ENCODE assay signal across 8 cellular contexts in the genomic region with DNA sequence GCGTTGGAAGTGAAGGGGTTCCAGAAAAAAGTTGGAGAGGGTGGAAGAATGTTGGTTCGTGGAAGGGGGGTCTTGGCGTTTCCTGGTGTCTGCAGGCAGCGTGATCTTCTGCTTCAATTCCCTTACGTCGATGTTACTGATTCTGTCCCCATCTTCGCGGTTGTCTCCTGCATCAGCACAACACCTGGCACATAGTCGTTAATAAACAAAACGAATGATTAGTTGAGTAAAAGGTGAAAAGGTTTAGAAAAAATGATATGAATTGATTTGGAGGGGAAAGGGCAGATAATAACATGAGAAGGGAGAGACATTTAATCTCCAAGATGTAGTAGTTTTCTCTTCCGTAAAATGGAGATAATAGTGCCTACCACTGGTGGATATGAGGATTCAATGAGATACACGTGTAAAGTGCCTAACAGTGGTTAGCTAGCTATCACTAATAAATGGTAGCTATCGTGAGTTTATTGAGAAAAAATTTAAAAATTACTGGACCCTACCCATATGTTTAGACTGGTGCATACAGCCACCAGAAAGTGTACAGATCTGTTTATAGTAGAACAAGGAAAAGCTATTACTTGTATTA. TPM values are rescaled to one million over a fixed set of nuclear protein-coding genes. Genes with fewer than 3 reads are reported as not detected.
A peak's percentile ranks its signal among the peaks of the same experiment; 100 is the strongest.
DNase-seq lines count a peak whose midpoint lies in the region; TF ChIP-seq lines count a peak whose summit lies in the region.

No MANE protein-coding gene starts in this region.

- H3K4me3 Mint-ChIP-seq in activated CD4-positive, alpha-beta memory T cell treated with anti-CD3 and anti-CD28 coated beads for 36 hours, result no peak overlapping the region
- H3K4me3 Mint-ChIP-seq in mesothelial cell of epicardium, result no peak overlapping the region

- H3K4me3 ChIP-seq in GM12865 (ENCODE audit: low read depth, low read length) (peak overlapping the region; percentile 90), right atrium auricular region (peak overlapping the region; percentile 86 to 92), smooth muscle cell (peak overlapping the region; percentile 92)
- H3K4me3 ChIP-seq in Jurkat, Clone E6-1 (ENCODE audit: low read length), result peak overlapping the region; percentile 70

- H3K9me3 Mint-ChIP-seq in activated CD4-positive, alpha-beta memory T cell treated with anti-CD3 and anti-CD28 coated beads for 36 hours, result peaks cover 3% of the 10 kb centered on the region
- no peaks in the 10 kb centered on the region for H3K9me3 Mint-ChIP-seq in mesothelial cell of epicardium

- intact Hi-C loops in activated CD4-positive, alpha-beta memory T cell treated with anti-CD3 and anti-CD28 coated beads for 36 hours (cut with micrococcal nuclease), result loop anchor here (1.0 kb wide), 2 partner anchors 30 to 81 kb away; a partner anchor contains a TSS

- TF ChIP-seq CTCF in GM12865 (IDR thresholded peaks at IDR 0.05; ENCODE audit: insufficient read depth, low read depth, low read length, missing control alignments), result no peak
- no peak for TF ChIP-seq CTCF in right atrium auricular region (IDR thresholded peaks at IDR 0.05)
- no peak for TF ChIP-seq CTCF in smooth muscle cell (IDR thresholded peaks at IDR 0.05; ENCODE audit: borderline replicate concordance, insufficient read depth, poor library complexity, severe bottlenecking)
- no peak for TF ChIP-seq CTCF in mesothelial cell of epicardium (IDR thresholded peaks at IDR 0.05; ENCODE audit: unreplicated experiment)

- no peaks in the 10 kb centered on the region for H3K27me3 ChIP-seq in right atrium auricular region
- no peaks in the 10 kb centered on the region for H3K27me3 ChIP-seq in smooth muscle cell (ENCODE audit: low read depth)

- H3K4me1 Mint-ChIP-seq in activated CD4-positive, alpha-beta memory T cell treated with anti-CD3 and anti-CD28 coated beads for 36 hours (ENCODE audit: low read depth), result peaks cover 35% of the 10 kb centered on the region
- peaks cover 14% of the 10 kb centered on the region for H3K4me1 Mint-ChIP-seq in mesothelial cell of epicardium

- WGBS in smooth muscle cell (ENCODE audit: low lambda C conversion rate), result 1% methylated on average over 13 of the region's 13 CpGs

- H3K9me3 ChIP-seq in right atrium auricular region (no peaks in the 10 kb centered on the region), smooth muscle cell (replicated peaks; ENCODE audit: low read depth) (no peaks in the 10 kb centered on the region)

- H3K4me1 ChIP-seq in right atrium auricular region (peaks cover 0 to 56% of the 10 kb centered on the region in 2 donors), smooth muscle cell (ENCODE audit: low read depth) (peaks cover 36% of the 10 kb centered on the region)

- POLR2A ChIA-PET in activated CD4-positive, alpha-beta memory T cell treated with anti-CD3 and anti-CD28 coated beads for 36 hours (lab: Charles Lee), result interaction anchor here (1.0 to 2.3 kb wide), 2 partner anchors 31 to 135 kb away, joined by 4 to 6 read pairs; a partner anchor contains a TSS

- H3K4me2 ChIP-seq in smooth muscle cell, result peak overlapping the region; percentile 93

- H3K36me3 ChIP-seq in right atrium auricular region (no peaks in the 10 kb centered on the region), smooth muscle cell (ENCODE audit: low read depth) (no peaks in the 10 kb centered on the region)

- peaks cover 6% of the 10 kb centered on the region for H3F3A ChIP-seq in smooth muscle cell (ENCODE audit: low read depth)

- DNase-seq in AG08395 (ENCODE audit: low spot score), result peak; percentile 9
- DNase-seq in GM12865 (ENCODE audit: low read depth), result peak; percentile 45
- DNase-seq in Jurkat, Clone E6-1 (ENCODE audit: low read depth, low spot score), result peak; percentile 28
- DNase-seq in activated CD4-positive, alpha-beta memory T cell treated with anti-CD3 and anti-CD28 coated beads for 36 hours, result peak; percentile 31
- no peak for DNase-seq in right atrium auricular region (ENCODE audit: low spot score)
- no peak for DNase-seq in smooth muscle cell (lab: John Stamatoyannopoulos, UW; ENCODE audit: unreplicated experiment)
- no peak for DNase-seq in mesothelial cell of epicardium (ENCODE audit: low spot score in 2 of 2, unreplicated experiment in 2 of 2)
- no peak for DNase-seq in NCI-H510A treated with DMSO at 0.1 percent for 48 hours (lab: John Stamatoyannopoulos, UW)

- H3K27ac ChIP-seq in right atrium auricular region, result peak overlapping the region; percentile 93 to 98
- peak overlapping the region; percentile 98 for H3K27ac ChIP-seq in smooth muscle cell (ENCODE audit: low read depth)

- peaks cover 88% of the 10 kb centered on the region for H3K79me2 ChIP-seq in smooth muscle cell (ENCODE audit: low read depth)

- H3K9ac ChIP-seq in smooth muscle cell (ENCODE audit: low read depth), result peak overlapping the region; percentile 94

- H4K20me1 ChIP-seq in smooth muscle cell (ENCODE audit: low read depth), result peaks cover 30% of the 10 kb centered on the region

- H3K36me3 Mint-ChIP-seq in activated CD4-positive, alpha-beta memory T cell treated with anti-CD3 and anti-CD28 coated beads for 36 hours, result peaks cover 10% of the 10 kb centered on the region
- peaks cover 3% of the 10 kb centered on the region for H3K36me3 Mint-ChIP-seq in mesothelial cell of epicardium

- CTCF ChIA-PET in activated CD4-positive, alpha-beta memory T cell treated with anti-CD3 and anti-CD28 coated beads for 36 hours (lab: Charles Lee), result interaction anchor here (0.6 to 2.0 kb wide), 9 partner anchors 11 to 383 kb away, joined by 3 to 5 read pairs (median 4); no protein-coding TSS in a partner anchor

- no peaks in the 10 kb centered on the region for H3K27me3 Mint-ChIP-seq in activated CD4-positive, alpha-beta memory T cell treated with anti-CD3 and anti-CD28 coated beads for 36 hours
- H3K27me3 Mint-ChIP-seq in mesothelial cell of epicardium (ENCODE audit: low read depth), result no peaks in the 10 kb centered on the region

- no peak overlapping the region for H3K27ac Mint-ChIP-seq in activated CD4-positive, alpha-beta memory T cell treated with anti-CD3 and anti-CD28 coated beads for 36 hours
- no peak overlapping the region for H3K27ac Mint-ChIP-seq in mesothelial cell of epicardium

- peak overlapping the region; percentile 98 for H2AFZ ChIP-seq in smooth muscle cell (ENCODE audit: low read depth)

RNA-seq across cellular contexts. Expression of a gene that starts 0.6 kb away (rescaled TPM):
- 88.6 TPM for polyA plus RNA-seq in Jurkat, Clone E6-1 (2012; ENCODE audit: insufficient read depth, insufficient read length)
- total RNA-seq in activated CD4-positive, alpha-beta memory T cell treated with anti-CD3 and anti-CD28 coated beads for 36 hours, result 10 to 100 TPM; 87.4 to 96.6 TPM
- 10 to 100 TPM; 56.7 to 86.0 TPM for total RNA-seq in right atrium auricular region
- 85.8 and 93.9 TPM in 2 replicates for total RNA-seq in smooth muscle cell
- 20.7 and 22.4 TPM in 2 replicates for polyA plus RNA-seq in smooth muscle cell
- total RNA-seq in mesothelial cell of epicardium, result 75.2 to 78.7 TPM (median 78.6 TPM) in 3 replicates

RNA-seq across cellular contexts. Expression of a gene that starts 0.9 kb away (rescaled TPM):
- polyA plus RNA-seq in Jurkat, Clone E6-1 (2012; ENCODE audit: insufficient read depth, insufficient read length), result 16.7 TPM
- 10 to 100 TPM; 11.5 to 11.8 TPM for total RNA-seq in activated CD4-positive, alpha-beta memory T cell treated with anti-CD3 and anti-CD28 coated beads for 36 hours
- total RNA-seq in right atrium auricular region (10 to 100 TPM; 17.5 to 20.9 TPM), smooth muscle cell (27.1 and 35.9 TPM in 2 replicates), mesothelial cell of epicardium (22.4 to 25.1 TPM (median 23.7 TPM) in 3 replicates)
- polyA plus RNA-seq in smooth muscle cell, result 40.7 and 44.7 TPM in 2 replicates

Comparison
In these comparisons a context has a peak if more than half of its experiments do, and no peak if none do; other contexts are left out.
1. DNase-seq: peak in AG08395 (single experiment), GM12865 (single experiment), Jurkat, Clone E6-1 (single experiment) and activated CD4-positive, alpha-beta memory T cell treated with anti-CD3 and anti-CD28 coated beads for 36 hours (single experiment); none in right atrium auricular region (single experiment), smooth muscle cell (single experiment), mesothelial cell of epicardium (0 of 2) and NCI-H510A treated with DMSO at 0.1 percent for 48 hours (single experiment).
2. Peak in every context shown above with its lines, with median percentiles within 50 percentile points of each other: H3K4me3 ChIP-seq.